14 cellular contexts compared by ENCODE assay signal in genomic region chr14:74510955-74511354, GRCh38. TPM values are rescaled to one million over a fixed set of nuclear protein-coding genes. Genes with fewer than 3 reads are reported as not detected.
DNase-seq lines count a peak whose midpoint lies in the region; TF ChIP-seq lines count a peak whose summit lies in the region.
"Had no signal": no experiment of that assay in that cellular context is flagged by ENCODE, and none has a peak within 500 bp of the region (broad histone marks: within the 10 kb centered on the region; RNA-seq: fewer than 3 reads in every experiment).

No MANE protein-coding gene starts in this region.

- BruUV-seq in Caco-2 (replicated peaks; lab: Mats Ljungman, UMichigan) = no TSS peak

- no peaks in the 10 kb centered on the region for H3K9me3 Mint-ChIP-seq in Caco-2 (ENCODE audit: unreplicated experiment)
- H3K9me3 Mint-ChIP-seq: nephron progenitor cell had no signal

- POLR2A ChIA-PET in Caco-2 (lab: Charles Lee) = no interaction called here

- H3K4me1 ChIP-seq in skeletal muscle satellite cell (ENCODE audit: control insufficient read depth, insufficient read depth, low read length) (peaks cover 48% of the 10 kb centered on the region), Caco-2 (no peaks in the 10 kb centered on the region)

- H3K4me2 ChIP-seq in skeletal muscle satellite cell (ENCODE audit: low read length) = peak overlapping the region; percentile 53

- H3K27ac Mint-ChIP-seq in Caco-2 (ENCODE audit: unreplicated experiment) = no peak overlapping the region
- H3K27ac Mint-ChIP-seq: nephron progenitor cell had no signal

- H3K36me3 Mint-ChIP-seq in Caco-2 (ENCODE audit: insufficient read depth, unreplicated experiment) = no peaks in the 10 kb centered on the region

- no peak for TF ChIP-seq CTCF in fibroblast of villous mesenchyme (IDR thresholded peaks at IDR 0.05; ENCODE audit: insufficient read depth, low read depth, low read length)
- TF ChIP-seq CTCF in Caco-2 (IDR thresholded peaks at IDR 0.05; ENCODE audit: insufficient read depth in 1 of 2, low read depth in 1 of 2, low read length in 1 of 2, severe bottlenecking in 1 of 2, unreplicated experiment in 1 of 2) = no peak

- CTCF ChIA-PET in Caco-2 (lab: Charles Lee) = no interaction called here

- no peaks in the 10 kb centered on the region for H3K27me3 ChIP-seq in skeletal muscle satellite cell (ENCODE audit: control insufficient read depth, insufficient read depth, low read length)
- H3K27me3 ChIP-seq in Caco-2 (replicated peaks; ENCODE audit: control insufficient read depth, insufficient read depth, low read length) = no peaks in the 10 kb centered on the region

- no peak overlapping the region for H3K4me3 Mint-ChIP-seq in Caco-2 (ENCODE audit: unreplicated experiment)
- H3K4me3 Mint-ChIP-seq: nephron progenitor cell had no signal

- H3K9ac ChIP-seq in skeletal muscle satellite cell (ENCODE audit: low read depth, low read length) = peak overlapping the region; percentile 49

- H3K27me3 Mint-ChIP-seq in Caco-2 (ENCODE audit: insufficient read depth, unreplicated experiment) = peaks cover 10% of the 10 kb centered on the region

- no peaks in the 10 kb centered on the region for H3K4me1 Mint-ChIP-seq in Caco-2 (ENCODE audit: low read depth, unreplicated experiment)

- peak; percentile 36 for DNase-seq in HCEC 1CT
- peak; percentile 66 for DNase-seq in amniotic stem cell (lab: John Stamatoyannopoulos, UW)
- peak; percentile 36 for DNase-seq in fibroblast of villous mesenchyme (ENCODE audit: low read depth)
- no peak for DNase-seq in OCI-M1 (lab: John Stamatoyannopoulos, UW)
- DNase-seq in activated naive CD4-positive, alpha-beta T cell treated with anti-CD3 and anti-CD28 coated beads, Interleukin-2, amount 50 U/mL, for 16 hours = no peak
- no peak for DNase-seq in Caco-2
- no peak for DNase-seq in NCI-H345 (lab: John Stamatoyannopoulos, UW)
- DNase-seq: activated CD4-positive, alpha-beta T cell treated with anti-CD3 and anti-CD28 coated beads for 1 hour; activated naive CD4-positive, alpha-beta T cell treated with Interleukin-2 at 50 U/mL for 16 hours; NCI-H2171; nephron progenitor cell; stimulated activated naive CD8-positive, alpha-beta T cell treated with anti-CD3 and anti-CD28 coated beads, Interleukin-15, Interleukin-2, amounts not matched to agents 100 U/mL and 50 U/mL, for 24 hours had no signal

- H3K4me3 ChIP-seq in fibroblast of villous mesenchyme (ENCODE audit: low read depth, low read length) (no peak overlapping the region), skeletal muscle satellite cell (ENCODE audit: low read length) (peak overlapping the region; percentile 1), Caco-2 (ENCODE audit: low read depth, low read length) (no peak overlapping the region)
- H3K4me3 ChIP-seq: K562 had no signal

- H3K9me3 ChIP-seq in skeletal muscle satellite cell (replicated peaks; ENCODE audit: low read length) = no peaks in the 10 kb centered on the region
- H3K9me3 ChIP-seq in Caco-2 = no peaks in the 10 kb centered on the region

- intact Hi-C loops in Caco-2 (cut with micrococcal nuclease; ENCODE audit: unreplicated experiment) = no loop called here

- peaks cover 94% of the 10 kb centered on the region for H3K36me3 ChIP-seq in skeletal muscle satellite cell (ENCODE audit: insufficient read depth, low read length)
- no peaks in the 10 kb centered on the region for H3K36me3 ChIP-seq in Caco-2 (ENCODE audit: control insufficient read depth, insufficient read depth, low read length)

RNA-seq across cellular contexts. Expression of gene ISCA2, which starts 17.4 kb away (rescaled TPM):
- 14.8 and 24.6 TPM in 2 replicates for total RNA-seq in fibroblast of villous mesenchyme
- 10.9 and 20.1 TPM in 2 replicates for total RNA-seq in skeletal muscle satellite cell (2012; rRNA removed)
- 28.5 and 33.0 TPM in 2 replicates for total RNA-seq in Caco-2 (2022)

RNA-seq across cellular contexts. Expression of gene NPC2, which starts 17.9 kb away (rescaled TPM):
- total RNA-seq in fibroblast of villous mesenchyme (252 and 317 TPM in 2 replicates), Caco-2 (2022) (242 and 291 TPM in 2 replicates)
- total RNA-seq in skeletal muscle satellite cell (2012; rRNA removed) = 112 and 157 TPM in 2 replicates

Comparison
In these comparisons a context has a peak if more than half of its experiments do, and no peak if none do; other contexts are left out.
1. DNase-seq: peak in HCEC 1CT (single experiment), amniotic stem cell (single experiment) and fibroblast of villous mesenchyme (single experiment); none in OCI-M1 (single experiment), activated naive CD4-positive, alpha-beta T cell treated with anti-CD3 and anti-CD28 coated beads, Interleukin-2, amount 50 U/mL, for 16 hours (single experiment), Caco-2 (0 of 2) and NCI-H345 (single experiment).